ENCODE assay signal across 9 cellular contexts in the genomic region with DNA sequence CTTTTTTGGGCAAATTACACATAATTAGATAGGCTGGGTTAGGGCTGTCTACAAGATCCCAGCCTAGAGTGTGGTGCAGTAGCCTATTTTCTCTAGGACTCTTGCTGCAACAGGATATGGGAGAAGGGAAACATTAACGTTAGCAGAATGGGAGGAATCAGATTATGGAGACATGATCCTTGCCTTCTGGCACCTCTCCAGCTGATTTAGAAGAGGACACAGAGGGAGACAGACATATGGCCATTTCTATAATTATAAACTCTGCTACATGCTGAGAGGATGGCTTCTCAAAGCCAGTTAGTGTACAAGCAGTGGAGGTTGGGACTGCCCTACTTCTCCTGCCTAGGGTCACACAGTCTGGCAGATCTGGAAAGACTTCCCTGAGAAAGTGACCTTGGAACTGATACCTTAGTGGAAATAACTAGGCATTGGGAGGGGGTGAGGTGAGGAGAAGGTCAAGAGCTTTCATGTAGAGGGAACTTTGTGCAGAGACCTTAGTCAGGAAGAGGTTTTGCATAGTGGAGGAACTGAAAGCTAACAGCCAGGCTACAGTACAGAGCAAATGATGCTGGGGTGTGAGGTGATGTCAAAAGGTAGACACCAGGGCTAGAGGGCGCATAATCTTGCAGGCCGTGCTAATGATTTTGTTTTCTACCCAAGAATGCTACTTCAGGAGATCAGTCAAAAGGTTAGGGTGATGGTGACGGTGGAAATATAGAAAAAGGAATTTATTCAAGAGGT. TPM values are rescaled to one million over a fixed set of nuclear protein-coding genes. Genes with fewer than 3 reads are reported as not detected.
DNase-seq lines count a peak whose midpoint lies in the region; ATAC-seq and TF ChIP-seq lines count a peak whose summit lies in the region.
"Had no signal": no experiment of that assay in that cellular context is flagged by ENCODE, and none has a peak within 500 bp of the region (broad histone marks: within the 10 kb centered on the region; RNA-seq: fewer than 3 reads in every experiment).

No MANE protein-coding gene starts in this region.

- intact Hi-C loops in posterior cingulate gyrus (cut with DNase I) = no loop called here

- H3K27ac ChIP-seq in hepatocyte = no peak overlapping the region

- H3K9me3 ChIP-seq in hepatocyte (ENCODE audit: low read depth) = no peaks in the 10 kb centered on the region

- no peaks in the 10 kb centered on the region for H3K36me3 ChIP-seq in hepatocyte (replicated peaks; ENCODE audit: insufficient read depth, low read depth)

- no peaks in the 10 kb centered on the region for H3K4me1 ChIP-seq in hepatocyte (ENCODE audit: insufficient read depth)

- no peak for TF ChIP-seq POLR2A in GM18505 (IDR thresholded peaks at IDR 0.05; ENCODE audit: borderline replicate concordance, extremely low read depth, insufficient read depth, insufficient read length)

- ATAC-seq in GM18505 (IDR thresholded peaks at IDR 0.05; ENCODE audit: unreplicated experiment) = peak; percentile 80
- peak; percentile 87 for ATAC-seq in GM21619 (IDR thresholded peaks at IDR 0.05; ENCODE audit: unreplicated experiment)

- H3K4me2 ChIP-seq in hepatocyte = no peak overlapping the region

- WGBS in hepatocyte (ENCODE audit: low lambda C conversion rate, missing lambda C conversion rate) = 78% methylated on average over 4 of the region's 4 CpGs

- no peak overlapping the region for H2AFZ ChIP-seq in hepatocyte

- no peaks in the 10 kb centered on the region for H3K9me2 ChIP-seq in hepatocyte (replicated peaks; ENCODE audit: insufficient read depth)

- H3K4me3 ChIP-seq in Jurkat, Clone E6-1 (ENCODE audit: low read length) = peak overlapping the region; percentile 80
- H3K4me3 ChIP-seq in hepatocyte = no peak overlapping the region

- H3K27me3 ChIP-seq in hepatocyte = peaks cover 38% of the 10 kb centered on the region

- TF ChIP-seq CTCF in hepatocyte (IDR thresholded peaks at IDR 0.05; ENCODE audit: poor library complexity) = no peak

- H3K79me2 ChIP-seq in hepatocyte = no peaks in the 10 kb centered on the region

- peak; percentile 86 for DNase-seq in Jurkat, Clone E6-1 (ENCODE audit: low read depth, low spot score)
- DNase-seq in left kidney (ENCODE audit: low read depth, low spot score) (peak; percentile 27), GOT3 (lab: John Stamatoyannopoulos, UW) (no peak), posterior cingulate gyrus (no peak), hepatocyte (ENCODE audit: low spot score) (no peak)
- no peak for DNase-seq in NK-92 treated with Interleukin-12 subunit alpha and Interleukin-12 subunit beta, amount 100 ng/mL, for 24 hours (lab: John Stamatoyannopoulos, UW)

- H4K20me1 ChIP-seq in hepatocyte (ENCODE audit: insufficient read depth, poor library complexity, severe bottlenecking) = no peaks in the 10 kb centered on the region

RNA-seq across cellular contexts. Expression of a gene that starts 1.2 kb away (rescaled TPM):
- 32.5 TPM for polyA plus RNA-seq in Jurkat, Clone E6-1 (2012; ENCODE audit: insufficient read depth, insufficient read length)
- 3.9 and 4.7 TPM in 2 replicates for total RNA-seq in hepatocyte
- polyA plus RNA-seq in hepatocyte = 2.3 and 3.7 TPM in 2 replicates
- total RNA-seq: SK-MEL-5 had no signal

Comparison
In these comparisons a context has a peak if more than half of its experiments do, and no peak if none do; other contexts are left out.
1. DNase-seq: peak in Jurkat, Clone E6-1 (single experiment) and left kidney (single experiment); none in GOT3 (single experiment), NK-92 treated with Interleukin-12 subunit alpha and Interleukin-12 subunit beta, amount 100 ng/mL, for 24 hours (single experiment), posterior cingulate gyrus (0 of 10) and hepatocyte (single experiment).